15 cellular contexts compared by ENCODE assay signal in the genomic region with DNA sequence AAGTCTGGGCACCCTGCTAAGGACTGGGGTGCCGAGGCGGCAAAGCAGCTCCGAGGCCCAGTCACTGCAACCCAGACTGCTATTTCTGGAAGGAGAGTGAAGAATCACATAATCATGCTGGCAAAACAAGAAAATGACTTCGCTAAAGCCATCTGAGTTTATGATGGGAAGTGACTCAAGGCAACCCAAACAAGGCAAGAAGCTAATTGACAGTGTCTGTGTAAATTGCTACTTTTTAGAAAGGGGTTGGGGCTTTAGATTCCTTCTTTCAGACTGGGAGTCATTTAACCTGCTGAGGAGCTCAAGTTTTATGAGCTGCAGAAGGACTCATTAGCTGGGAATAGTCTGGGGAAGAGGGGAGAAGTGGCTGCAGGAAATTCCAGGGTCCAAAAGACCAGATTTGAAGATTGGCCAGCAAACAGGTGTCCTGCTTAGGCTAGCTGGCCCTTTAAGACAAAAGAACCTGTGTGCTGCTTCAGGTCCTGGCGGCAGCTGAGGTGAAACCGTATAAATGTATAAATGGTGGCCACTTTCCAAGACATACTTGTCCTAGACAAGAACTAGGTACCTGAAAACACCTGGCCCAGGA. TPM values are rescaled to one million over a fixed set of nuclear protein-coding genes. Genes with fewer than 3 reads are reported as not detected.
DNase-seq lines count a peak whose midpoint lies in the region; ATAC-seq and TF ChIP-seq lines count a peak whose summit lies in the region.
"Had no signal": no experiment of that assay in that cellular context is flagged by ENCODE, and none has a peak within 500 bp of the region (broad histone marks: within the 10 kb centered on the region; RNA-seq: fewer than 3 reads in every experiment).

No MANE protein-coding gene starts in this region.

- intact Hi-C loops in stomach (cut with DNase I; ENCODE audit: low total_unique reads), result no loop called here

- H3K27ac Mint-ChIP-seq in chondrocyte (ENCODE audit: unreplicated experiment), result peak overlapping the region; percentile 66
- no peak overlapping the region for H3K27ac Mint-ChIP-seq in osteocyte (ENCODE audit: unreplicated experiment)
- H3K27ac Mint-ChIP-seq: IgD-negative memory B cell had no signal

- peak; percentile 11 for DNase-seq in EL
- DNase-seq in chondrocyte (ENCODE audit: low spot score), result no peak
- no peak for DNase-seq in mesenchymal stem cell
- DNase-seq in stomach, result no peak
- no peak for DNase-seq in osteocyte (ENCODE audit: extremely low spot score, unreplicated experiment)
- DNase-seq in DMS 273 (lab: John Stamatoyannopoulos, UW; ENCODE audit: unreplicated experiment), result no peak
- no peak for DNase-seq in left lobe of liver (ENCODE audit: low spot score)
- DNase-seq: DMS 273 treated with DMSO at 0.1 percent for 48 hours, NCI-H187 treated with DMSO at 0.1 percent for 48 hours, NCI-H526 treated with DMSO at 0.1 percent for 48 hours, SJCRH30 had no signal

- H3K18ac ChIP-seq in mesenchymal stem cell (ENCODE audit: low read depth in 1 of 2, low read length in 2 of 2), result no peak overlapping the region

- H3K27ac ChIP-seq in mesenchymal stem cell (ENCODE audit: low read length, poor library complexity, severe bottlenecking), result no peak overlapping the region
- H3K27ac ChIP-seq in stomach, result peak overlapping the region in 4 of 5 donors; percentile 63 to 77 (median 72)
- H3K27ac ChIP-seq: C4-2B, RWPE1, SJCRH30 had no signal

- no peak overlapping the region for H2BK15ac ChIP-seq in mesenchymal stem cell (ENCODE audit: low read depth, poor library complexity, severe bottlenecking)

- H3K27me3 ChIP-seq in mesenchymal stem cell (ENCODE audit: control insufficient read depth in 1 of 2, insufficient read depth in 1 of 2, low read length in 2 of 2), result no peaks in the 10 kb centered on the region
- H3K27me3 ChIP-seq in stomach, result no peaks in the 10 kb centered on the region

- H3K4ac ChIP-seq in mesenchymal stem cell (ENCODE audit: low read depth in 1 of 2, low read length in 2 of 2), result no peak overlapping the region

- H2AFZ ChIP-seq in mesenchymal stem cell (ENCODE audit: low read depth, low read length), result no peak overlapping the region

- H3K4me1 Mint-ChIP-seq in chondrocyte (ENCODE audit: low read depth) (peaks cover 41% of the 10 kb centered on the region), osteocyte (ENCODE audit: unreplicated experiment) (peaks cover 8% of the 10 kb centered on the region)

- peak overlapping the region; percentile 47 for H2AK5ac ChIP-seq in mesenchymal stem cell (ENCODE audit: low read length, severe bottlenecking)

- no peak overlapping the region for H4K8ac ChIP-seq in mesenchymal stem cell (ENCODE audit: low read length)

- no peak for TF ChIP-seq POLR2A in stomach (IDR thresholded peaks at IDR 0.05)

- no peaks in the 10 kb centered on the region for H3K9me3 Mint-ChIP-seq in chondrocyte (ENCODE audit: low read depth)
- H3K9me3 Mint-ChIP-seq in osteocyte (ENCODE audit: unreplicated experiment), result no peaks in the 10 kb centered on the region
- H3K9me3 Mint-ChIP-seq: IgD-negative memory B cell had no signal

- no peak for TF ChIP-seq EP300 in stomach (IDR thresholded peaks at IDR 0.05)

- H3K4me3 ChIP-seq in mesenchymal stem cell (ENCODE audit: insufficient read depth in 1 of 2, low read depth in 1 of 2, low read length in 2 of 2) (no peak overlapping the region), stomach (no peak overlapping the region)
- H3K4me3 ChIP-seq: SJCRH30 had no signal

- no peak overlapping the region for H2BK12ac ChIP-seq in mesenchymal stem cell (ENCODE audit: low read length in 2 of 2)

- H3K4me1 ChIP-seq in mesenchymal stem cell (ENCODE audit: control insufficient read depth, insufficient read depth, low read depth, low read length), result peaks cover 16% of the 10 kb centered on the region
- peaks cover 0 to 19% (median 15%) of the 10 kb centered on the region in 4 donors for H3K4me1 ChIP-seq in stomach
- H3K4me1 ChIP-seq: SJCRH30 had no signal

- H3K4me3 Mint-ChIP-seq in chondrocyte (ENCODE audit: unreplicated experiment), result no peak overlapping the region
- H3K4me3 Mint-ChIP-seq in osteocyte (ENCODE audit: unreplicated experiment), result no peak overlapping the region
- H3K4me3 Mint-ChIP-seq: IgD-negative memory B cell had no signal

- H3K79me1 ChIP-seq in mesenchymal stem cell (replicated peaks; ENCODE audit: low read length, poor library complexity, severe bottlenecking), result no peaks in the 10 kb centered on the region

- no peak overlapping the region for H3K14ac ChIP-seq in mesenchymal stem cell (ENCODE audit: low read length in 2 of 2)

- H3K36me3 ChIP-seq in mesenchymal stem cell (ENCODE audit: control insufficient read depth in 1 of 2, insufficient read depth in 2 of 2, low read depth in 1 of 2, low read length in 2 of 2) (no peaks in the 10 kb centered on the region), stomach (peaks cover 0 to 6% (median 0%) of the 10 kb centered on the region in 4 donors)
- H3K36me3 ChIP-seq: SJCRH30 had no signal

- no peak for TF ChIP-seq CTCF in chondrocyte (IDR thresholded peaks at IDR 0.05)
- no peak for TF ChIP-seq CTCF in stomach (IDR thresholded peaks at IDR 0.05)
- no peak for TF ChIP-seq CTCF in osteocyte (IDR thresholded peaks at IDR 0.05)

- 69% methylated on average over 6 of the region's 6 CpGs for WGBS in mesenchymal stem cell
- WGBS in stomach, 5 donors, result 72 to 76% (median 74%) methylated on average over 5 to 6 of the region's 6 CpGs

- H3K27me3 Mint-ChIP-seq in chondrocyte (ENCODE audit: low read depth), result no peaks in the 10 kb centered on the region
- H3K27me3 Mint-ChIP-seq in osteocyte (ENCODE audit: unreplicated experiment), result no peaks in the 10 kb centered on the region
- H3K27me3 Mint-ChIP-seq: IgD-negative memory B cell had no signal

- H2BK5ac ChIP-seq in mesenchymal stem cell (ENCODE audit: low read depth, low read length, poor library complexity, severe bottlenecking), result no peak overlapping the region

- H3K9me3 ChIP-seq in mesenchymal stem cell (ENCODE audit: control insufficient read depth, low read length) (no peaks in the 10 kb centered on the region), stomach (no peaks in the 10 kb centered on the region)
- H3K9me3 ChIP-seq: SJCRH30 had no signal

- no peak overlapping the region for H2BK120ac ChIP-seq in mesenchymal stem cell (ENCODE audit: low read depth, low read length)

- H3K36me3 Mint-ChIP-seq in chondrocyte (ENCODE audit: low read depth), result peaks cover 29% of the 10 kb centered on the region
- peaks cover 3% of the 10 kb centered on the region for H3K36me3 Mint-ChIP-seq in osteocyte (ENCODE audit: unreplicated experiment)

- no peak overlapping the region for H4K91ac ChIP-seq in mesenchymal stem cell (ENCODE audit: low read length)

- no peak overlapping the region for H3K4me2 ChIP-seq in mesenchymal stem cell (ENCODE audit: low read length, poor library complexity, severe bottlenecking)

- H3K23ac ChIP-seq in mesenchymal stem cell (ENCODE audit: low read length in 2 of 2), result no peak overlapping the region

- no peak overlapping the region for H3K9ac ChIP-seq in mesenchymal stem cell (ENCODE audit: low read length)

- ATAC-seq in left lobe of liver (no peak), HG03439 (IDR thresholded peaks at IDR 0.05; ENCODE audit: unreplicated experiment) (no peak)

RNA-seq across cellular contexts. Expression of gene TSHB, which starts 28.1 kb away (rescaled TPM):
- total RNA-seq in chondrocyte (not detected in 3 replicates), stomach (not detected), osteocyte (not detected in 2 replicates), left lobe of liver (not detected)
- polyA plus RNA-seq in mesenchymal stem cell (2013, experiment 1 of 2), result not detected
- polyA plus RNA-seq in mesenchymal stem cell (2013, experiment 2 of 2), result not detected
- polyA plus RNA-seq in stomach, result not detected
- total RNA-seq: SJCRH30 had no signal
- polyA plus RNA-seq: IgD-negative memory B cell had no signal

RNA-seq across cellular contexts. Expression of gene TSPAN2, which starts 31.5 kb away (rescaled TPM):
- total RNA-seq in chondrocyte (218 to 498 TPM (median 227 TPM) in 3 replicates), stomach (10 to 100 TPM in 3 of 5 donors, 1 to 10 TPM in 2; 2.6 to 39.7 (median 19.3) TPM), osteocyte (3.1 and 3.5 TPM in 2 replicates), left lobe of liver (0.60 TPM)
- polyA plus RNA-seq in mesenchymal stem cell (2013, experiment 1 of 2), result not detected
- polyA plus RNA-seq in mesenchymal stem cell (2013, experiment 2 of 2), result 0.01 TPM
- polyA plus RNA-seq in stomach, result 10 to 100 TPM in 1 of 3 donors, 1 to 10 TPM in 2; 5.7 to 13.4 (median 7.0) TPM
